ENCODE assay signal across 8 cellular contexts in the genomic region with DNA sequence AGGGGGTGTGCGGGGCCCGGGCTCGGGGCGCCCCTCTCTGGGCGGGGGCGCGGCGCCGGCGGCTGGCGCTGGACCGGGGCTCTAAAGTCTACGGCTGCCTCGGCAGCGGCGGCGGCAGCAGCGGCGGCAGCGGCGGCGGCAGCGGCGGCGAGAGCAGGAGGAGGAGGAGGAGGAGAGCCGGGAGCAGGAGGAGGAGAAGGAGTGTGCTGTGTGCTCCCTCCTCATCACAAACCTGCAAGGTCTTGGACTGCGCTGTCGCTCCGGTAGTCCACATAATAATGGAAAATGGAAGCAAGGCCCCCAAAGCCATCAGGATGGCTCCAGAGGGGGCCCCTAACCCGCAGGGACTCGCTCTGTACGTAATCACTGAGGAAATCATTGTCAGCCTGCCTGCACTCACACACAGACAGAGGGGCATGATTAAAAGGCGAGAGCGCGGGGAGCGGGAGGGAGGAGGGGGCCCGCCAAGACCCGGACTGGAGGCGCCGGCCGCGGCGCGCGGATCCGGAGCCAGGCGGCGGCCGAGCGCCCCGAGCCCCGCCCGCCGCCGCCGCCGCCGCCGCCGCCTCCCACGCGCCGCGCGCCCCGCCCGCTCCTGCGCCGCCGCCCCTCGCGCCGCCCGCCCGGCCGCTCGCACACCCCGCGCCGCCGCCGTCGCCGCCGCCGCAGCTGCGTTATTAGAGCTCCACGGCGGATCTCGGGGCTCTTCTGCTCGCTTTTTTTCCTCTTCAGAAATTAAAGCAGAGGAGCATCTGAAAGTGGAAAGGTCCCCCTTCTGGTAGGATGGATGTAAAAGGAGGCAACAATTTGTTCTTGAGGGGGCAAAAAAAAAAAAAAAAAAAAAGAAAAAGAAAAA. TPM values are rescaled to one million over a fixed set of nuclear protein-coding genes. Genes with fewer than 3 reads are reported as not detected.
A peak's percentile ranks its signal among the peaks of the same experiment; 100 is the strongest.
DNase-seq lines count a peak whose midpoint lies in the region; ATAC-seq and TF ChIP-seq lines count a peak whose summit lies in the region.

A gene (minus strand): TSS at position 394 of the 856 bp plus-strand sequence. CDS start 1,220 bp downstream, outside the sequence.

- H3K4me1 Mint-ChIP-seq in activated T-cell treated with anti-CD3 and anti-CD28 coated beads, Interleukin-2, amount 50 U/mL, for 72 hours (ENCODE audit: low read depth) = peaks cover 16% of the 10 kb centered on the region

- intact Hi-C loops in esophagus muscularis mucosa (cut with DNase I) = loop anchor here (5.0 to 10.0 kb wide), 2 partner anchors 150 to 477 kb away; no protein-coding TSS in a partner anchor
- intact Hi-C loops in mucosa of descending colon (cut with DNase I, micrococcal nuclease) = loop anchor here in 1 of 2 donors (5.0 to 10.0 kb wide), 2 partner anchors 153 to 475 kb away; no protein-coding TSS in a partner anchor

- DNase-seq in CMK (ENCODE audit: low read depth) (peak; percentile 61), HT1080 (ENCODE audit: low read depth) (peak; percentile 87), NT2/D1 (ENCODE audit: low read depth, low spot score) (peak; percentile 28), esophagus muscularis mucosa (ENCODE audit: extremely low spot score) (no peak), mucosa of descending colon (peak; percentile 72 to 80 (median 73))
- DNase-seq in activated T-cell treated with anti-CD3 and anti-CD28 coated beads, Interleukin-2, amount 50 U/mL, for 72 hours = peak; percentile 63 to 67
- peak; percentile 7 for DNase-seq in stimulated activated naive CD4-positive, alpha-beta T cell treated with Interleukin-2 at 50 U/mL for 16 hours (lab: John Stamatoyannopoulos, UW)

- H3K36me3 ChIP-seq in NT2/D1 (ENCODE audit: insufficient read depth, insufficient read length, low read length) (no peaks in the 10 kb centered on the region), esophagus muscularis mucosa (no peaks in the 10 kb centered on the region), mucosa of descending colon (ENCODE audit: low read depth) (no peaks in the 10 kb centered on the region)

- H3K4me1 ChIP-seq in NT2/D1 (ENCODE audit: insufficient read depth, insufficient read length) = no peaks in the 10 kb centered on the region
- peaks cover 0 to 28% (median 25%) of the 10 kb centered on the region in 4 donors for H3K4me1 ChIP-seq in esophagus muscularis mucosa
- H3K4me1 ChIP-seq in mucosa of descending colon (ENCODE audit: low read depth) = peaks cover 10% of the 10 kb centered on the region

- H3K27me3 ChIP-seq in NT2/D1 (ENCODE audit: insufficient read depth, insufficient read length) = peaks cover 14% of the 10 kb centered on the region
- peaks cover 5 to 38% (median 16%) of the 10 kb centered on the region in 4 donors for H3K27me3 ChIP-seq in esophagus muscularis mucosa

- TF ChIP-seq CTCF in esophagus muscularis mucosa (IDR thresholded peaks at IDR 0.05) (no peak), mucosa of descending colon (IDR thresholded peaks at IDR 0.05) (no peak)

- H3K27ac ChIP-seq in esophagus muscularis mucosa (replicated peaks in 1 of 4) = peak within 1 kb of the TSS; percentile 84 to 87 (median 84)

- no peak for TF ChIP-seq POLR2A in esophagus muscularis mucosa (IDR thresholded peaks at IDR 0.05; ENCODE audit: low read depth)

- peaks cover 60% of the 10 kb centered on the region for H3K27me3 Mint-ChIP-seq in activated T-cell treated with anti-CD3 and anti-CD28 coated beads, Interleukin-2, amount 50 U/mL, for 72 hours (ENCODE audit: low read depth)

- WGBS in esophagus muscularis mucosa = 0% methylated on average over 10 of the region's 91 CpGs

- no peaks in the 10 kb centered on the region for H3K9me3 Mint-ChIP-seq in activated T-cell treated with anti-CD3 and anti-CD28 coated beads, Interleukin-2, amount 50 U/mL, for 72 hours

- H3K9me3 ChIP-seq in NT2/D1 (ENCODE audit: insufficient read depth, low read length) (no peaks in the 10 kb centered on the region), esophagus muscularis mucosa (no peaks in the 10 kb centered on the region), mucosa of descending colon (no peaks in the 10 kb centered on the region)

- ATAC-seq in GM21360 (IDR thresholded peaks at IDR 0.05; ENCODE audit: unreplicated experiment) (peak; percentile 61), mucosa of descending colon (peak; percentile 92)
- peak; percentile 86 to 90 for ATAC-seq in activated T-cell treated with anti-CD3 and anti-CD28 coated beads, Interleukin-2, amount 50 U/mL, for 72 hours (replicated peaks in 1 of 2)

- peak within 1 kb of the TSS; percentile 91 to 92 for H3K4me3 Mint-ChIP-seq in activated T-cell treated with anti-CD3 and anti-CD28 coated beads, Interleukin-2, amount 50 U/mL, for 72 hours

- H3K4me3 ChIP-seq in NT2/D1 (ENCODE audit: insufficient read length, low read depth) (peak within 1 kb of the TSS; percentile 36), esophagus muscularis mucosa (peak within 1 kb of the TSS; percentile 69 to 76 (median 74)), mucosa of descending colon (peak within 1 kb of the TSS; percentile 19)

- peaks cover 3 to 4% of the 10 kb centered on the region in 2 donors for H3K36me3 Mint-ChIP-seq in activated T-cell treated with anti-CD3 and anti-CD28 coated beads, Interleukin-2, amount 50 U/mL, for 72 hours (ENCODE audit: insufficient read depth in 2 of 2)

- no peak within 1 kb of the TSS for H3K9ac ChIP-seq in NT2/D1 (ENCODE audit: insufficient read length, low read depth)

- no peak within 1 kb of the TSS for H3K27ac Mint-ChIP-seq in activated T-cell treated with anti-CD3 and anti-CD28 coated beads, Interleukin-2, amount 50 U/mL, for 72 hours

- no peak for TF ChIP-seq EP300 in esophagus muscularis mucosa (IDR thresholded peaks at IDR 0.05)

RNA-seq across cellular contexts. Expression of the gene that starts here (rescaled TPM):
- 17.5 and 19.9 TPM in 2 replicates for total RNA-seq in HT1080 (2014; rRNA removed; shearing (Covaris generic))
- 13.4 and 31.0 TPM in 2 replicates for polyA plus RNA-seq in HT1080 (2015; cell fraction: cytosol; rRNA removed)
- polyA plus RNA-seq in HT1080 (2015; cell fraction: nucleus; rRNA removed) = 14.4 and 16.2 TPM in 2 replicates
- total RNA-seq in activated T-cell treated with anti-CD3 and anti-CD28 coated beads, Interleukin-2, amount 50 U/mL, for 72 hours = not detected
- total RNA-seq in esophagus muscularis mucosa = 10 to 100 TPM; 15.6 to 20.6 (median 16.9) TPM
- 10 to 100 TPM in 1 of 3 donors, 1 to 10 TPM in 2; 3.2 to 11.6 (median 7.9) TPM for total RNA-seq in mucosa of descending colon

Comparison
In these comparisons a context has a peak if more than half of its experiments do, and no peak if none do; other contexts are left out.
1. Peak in DNase-seq and ATAC-seq in activated T-cell treated with anti-CD3 and anti-CD28 coated beads, Interleukin-2, amount 50 U/mL, for 72 hours; RNA of the gene not detected or under 1 TPM.
2. H3K4me3 ChIP-seq: peak in every context shown above with its lines; median percentile 74 in esophagus muscularis mucosa; 36 in NT2/D1; 19 in mucosa of descending colon.